27 cellular contexts compared by ENCODE assay signal in genomic region chr12:71219224-71219623, GRCh38.
"Had no signal": no experiment of that assay in that cellular context is flagged by ENCODE, and none has a peak within 500 bp of the region (broad histone marks: within the 10 kb centered on the region; RNA-seq: fewer than 3 reads in every experiment).

No MANE protein-coding gene starts in this region.

- ATAC-seq: activated CD4-positive, CD25-positive, alpha-beta regulatory T cell treated with anti-CD3 and anti-CD28 coated beads, Interleukin-2, amount 50 U/mL, for 24 hours; activated CD8-positive, alpha-beta memory T cell treated with anti-CD3 and anti-CD28 coated beads, Interleukin-2, amount 10 ng/mL, durations not matched to agents 7 days and 5 days; activated CD8-positive, alpha-beta T cell treated with anti-CD3 and anti-CD28 coated beads, Interleukin-2, amount 10 ng/mL, durations not matched to agents 7 days and 5 days; activated naive CD4-positive, alpha-beta T cell treated with anti-CD3 and anti-CD28 coated beads, Interleukin-2, amount 50 U/mL, for 72 hours; activated T-cell treated with anti-CD3 and anti-CD28 coated beads, Interleukin-2, amount 50 U/mL, for 72 hours; gastroesophageal sphincter; T-helper 17 cell had no signal

- H3K27me3 Mint-ChIP-seq: activated B cell treated with CpG ODN at 0.5 μM for 24 hours; activated CD8-positive, alpha-beta memory T cell treated with anti-CD3 and anti-CD28 coated beads, Interleukin-2, amount 10 ng/mL, durations not matched to agents 7 days and 5 days; activated naive CD4-positive, alpha-beta T cell treated with anti-CD3 and anti-CD28 coated beads, Interleukin-2, amount 10 ng/mL, durations not matched to agents 7 days and 5 days; activated naive CD8-positive, alpha-beta T cell treated with anti-CD3 and anti-CD28 coated beads, Interleukin-2, amount 10 ng/mL, durations not matched to agents 7 days and 5 days; activated T-cell treated with anti-CD3 and anti-CD28 coated beads, Interleukin-2, amount 50 U/mL, for 24 hours; T-helper 17 cell had no signal

- H3K36me3 Mint-ChIP-seq: activated CD8-positive, alpha-beta memory T cell treated with anti-CD3 and anti-CD28 coated beads, Interleukin-2, amount 10 ng/mL, durations not matched to agents 7 days and 5 days; activated naive CD4-positive, alpha-beta T cell treated with anti-CD3 and anti-CD28 coated beads, Interleukin-2, amount 10 ng/mL, durations not matched to agents 7 days and 5 days; activated naive CD4-positive, alpha-beta T cell treated with anti-CD3 and anti-CD28 coated beads, Interleukin-2, amount 50 U/mL, for 72 hours; activated naive CD8-positive, alpha-beta T cell treated with anti-CD3 and anti-CD28 coated beads, Interleukin-2, amount 10 ng/mL, durations not matched to agents 7 days and 5 days; brain had no signal

- H3K4me1 Mint-ChIP-seq: activated B cell treated with CpG ODN at 0.5 μM for 24 hours; activated CD8-positive, alpha-beta memory T cell treated with anti-CD3 and anti-CD28 coated beads, Interleukin-2, amount 10 ng/mL, durations not matched to agents 7 days and 5 days; activated naive CD4-positive, alpha-beta T cell treated with anti-CD3 and anti-CD28 coated beads, Interleukin-2, amount 10 ng/mL, durations not matched to agents 7 days and 5 days; activated naive CD8-positive, alpha-beta T cell treated with anti-CD3 and anti-CD28 coated beads, Interleukin-2, amount 10 ng/mL, durations not matched to agents 7 days and 5 days; T-helper 17 cell had no signal

- H3K27ac Mint-ChIP-seq: activated B cell treated with CpG ODN at 0.5 μM for 24 hours; activated CD8-positive, alpha-beta memory T cell treated with anti-CD3 and anti-CD28 coated beads, Interleukin-2, amount 10 ng/mL, durations not matched to agents 7 days and 5 days; activated CD8-positive, alpha-beta T cell treated with anti-CD3 and anti-CD28 coated beads, Interleukin-2, amount 10 ng/mL, durations not matched to agents 7 days and 5 days; activated naive CD4-positive, alpha-beta T cell treated with anti-CD3 and anti-CD28 coated beads, Interleukin-2, amount 10 ng/mL, durations not matched to agents 7 days and 5 days; activated naive CD4-positive, alpha-beta T cell treated with anti-CD3 and anti-CD28 coated beads, Interleukin-2, amount 50 U/mL, for 72 hours; activated naive CD8-positive, alpha-beta T cell treated with anti-CD3 and anti-CD28 coated beads, Interleukin-2, amount 10 ng/mL, durations not matched to agents 7 days and 5 days; activated T-cell treated with anti-CD3 and anti-CD28 coated beads, Interleukin-2, amount 50 U/mL, for 24 hours; activated T-cell treated with anti-CD3 and anti-CD28 coated beads, Interleukin-2, amount 50 U/mL, for 72 hours; T-helper 17 cell; T-helper 2 cell treated with Interferon-gamma antibody and Interleukin-4, amounts not matched to agents 5 μg/mL and 100 μg/mL, for 36 hours had no signal

- H3K9me3 Mint-ChIP-seq: activated B cell treated with CpG ODN at 0.5 μM for 24 hours; activated naive CD4-positive, alpha-beta T cell treated with anti-CD3 and anti-CD28 coated beads, Interleukin-2, amount 10 ng/mL, durations not matched to agents 7 days and 5 days; activated naive CD4-positive, alpha-beta T cell treated with anti-CD3 and anti-CD28 coated beads, Interleukin-2, amount 50 U/mL, for 72 hours; activated naive CD8-positive, alpha-beta T cell treated with anti-CD3 and anti-CD28 coated beads, Interleukin-2, amount 10 ng/mL, durations not matched to agents 7 days and 5 days; activated T-cell treated with anti-CD3 and anti-CD28 coated beads, Interleukin-2, amount 50 U/mL, for 24 hours; activated T-cell treated with anti-CD3 and anti-CD28 coated beads, Interleukin-2, amount 50 U/mL, for 72 hours; T-helper 2 cell treated with Interferon-gamma antibody and Interleukin-4, amounts not matched to agents 5 μg/mL and 100 μg/mL, for 36 hours had no signal

- H3K4me3 Mint-ChIP-seq: activated B cell treated with CpG ODN at 0.5 μM for 24 hours; activated CD8-positive, alpha-beta memory T cell treated with anti-CD3 and anti-CD28 coated beads, Interleukin-2, amount 10 ng/mL, durations not matched to agents 7 days and 5 days; activated CD8-positive, alpha-beta T cell treated with anti-CD3 and anti-CD28 coated beads, Interleukin-2, amount 10 ng/mL, durations not matched to agents 7 days and 5 days; activated naive CD4-positive, alpha-beta T cell treated with anti-CD3 and anti-CD28 coated beads, Interleukin-2, amount 10 ng/mL, durations not matched to agents 7 days and 5 days; activated naive CD8-positive, alpha-beta T cell treated with anti-CD3 and anti-CD28 coated beads, Interleukin-2, amount 10 ng/mL, durations not matched to agents 7 days and 5 days; activated T-cell treated with anti-CD3 and anti-CD28 coated beads, Interleukin-2, amount 50 U/mL, for 24 hours; activated T-cell treated with anti-CD3 and anti-CD28 coated beads, Interleukin-2, amount 50 U/mL, for 72 hours; T-helper 17 cell; T-helper 2 cell treated with Interferon-gamma antibody and Interleukin-4, amounts not matched to agents 5 μg/mL and 100 μg/mL, for 36 hours had no signal

- DNase-seq: activated B cell treated with CpG ODN at 0.5 μM for 24 hours; activated CD4-positive, alpha-beta T cell treated with anti-CD3 and anti-CD28 coated beads for 48 hours; activated CD4-positive, alpha-beta T cell treated with anti-CD3 and anti-CD28 coated beads, Interleukin-2, amount 50 U/mL, for 1 hour; activated CD4-positive, alpha-beta T cell treated with anti-CD3 and anti-CD28 coated beads, Interleukin-2, amount 50 U/mL, for 48 hours; activated CD8-positive, alpha-beta memory T cell treated with anti-CD3 and anti-CD28 coated beads, Interleukin-2, amount 10 ng/mL, durations not matched to agents 7 days and 5 days; activated CD8-positive, alpha-beta memory T cell treated with anti-CD3 and anti-CD28 coated beads, Interleukin-2, amount 50 U/mL, for 4 hours; activated CD8-positive, alpha-beta T cell treated with anti-CD3 and anti-CD28 coated beads, Interleukin-2, amount 10 ng/mL, durations not matched to agents 7 days and 5 days; activated gamma-delta T cell; activated naive CD4-positive, alpha-beta T cell; activated naive CD4-positive, alpha-beta T cell treated with anti-CD3 and anti-CD28 coated beads, Interleukin-2, amount 10 ng/mL, durations not matched to agents 7 days and 5 days; activated naive CD8-positive, alpha-beta T cell treated with anti-CD3 and anti-CD28 coated beads, Interleukin-2, amount 10 ng/mL, durations not matched to agents 7 days and 5 days; activated T-cell treated with anti-CD3 and anti-CD28 coated beads, Interleukin-2, amount 50 U/mL, for 24 hours; activated T-cell treated with anti-CD3 and anti-CD28 coated beads, Interleukin-2, amount 50 U/mL, for 72 hours; central memory CD4-positive, alpha-beta T cell; cerebellar nuclear complex; colonic mucosa; effector CD8-positive, alpha-beta T cell; esophagus squamous epithelium; foreskin melanocyte; T-helper 17 cell; T1000; WERI-Rb-1 had no signal
